1 cellular context compared by ENCODE assay signal in genomic region chr14:77641207-77641533, GRCh38.
TF ChIP-seq lines count a peak whose summit lies in the region.

No MANE protein-coding gene starts in this region.

TF ChIP-seq in SK-N-SH, 30 proteins besides CTCF, POLR2A, EP300 and RAD21 (continued from another document):
- no peak for TF ChIP-seq MXI1 (IDR thresholded peaks at IDR 0.05; ENCODE audit: low read depth, low read length)
- no peak for TF ChIP-seq YY1 (IDR thresholded peaks at IDR 0.05; ENCODE audit: low read depth)
- no peak for TF ChIP-seq RFX5 (IDR thresholded peaks at IDR 0.05; ENCODE audit: low read length)
